Comparison of ENCODE assay signal across 8 cellular contexts in genomic region chr15:64095431-64095794, GRCh38. TPM values are rescaled to one million over a fixed set of nuclear protein-coding genes. Genes with fewer than 3 reads are reported as not detected.
DNase-seq lines count a peak whose midpoint lies in the region; ATAC-seq, FAIRE-seq and TF ChIP-seq lines count a peak whose summit lies in the region.

No MANE protein-coding gene starts in this region.

- H3K4me2 ChIP-seq in PC-3 (ENCODE audit: low read length) = peak overlapping the region; percentile 96
- H3K4me2 ChIP-seq in endothelial cell of umbilical vein (ENCODE audit: insufficient read depth, low read length) = peak overlapping the region; percentile 55

- dilution Hi-C loops in endothelial cell of umbilical vein (cut with MboI; ENCODE audit: extremely low pct_ligation_motif_present, low sequenced_read_pairs) = no loop called here

- H3K27me3 Mint-ChIP-seq in CD4-positive, alpha-beta memory T cell = no peaks in the 10 kb centered on the region
- H3K27me3 Mint-ChIP-seq in osteocyte (ENCODE audit: unreplicated experiment) = no peaks in the 10 kb centered on the region

- CTCF ChIA-PET in CD4-positive, alpha-beta memory T cell (lab: Charles Lee; ENCODE audit: partially characterized antibody) = interaction anchor here (1.3 kb wide), 1 partner anchor 486 kb away, joined by 3 read pairs; no protein-coding TSS in a partner anchor
- CTCF ChIA-PET in PC-3 (lab: Charles Lee) = no interaction called here
- CTCF ChIA-PET in endothelial cell of umbilical vein (lab: Charles Lee) = interaction anchor here (1.1 to 1.8 kb wide), 2 partner anchors 12 to 486 kb away, joined by 4 to 5 read pairs; no protein-coding TSS in a partner anchor

- no peaks in the 10 kb centered on the region for H3K9me3 Mint-ChIP-seq in CD4-positive, alpha-beta memory T cell
- H3K9me3 Mint-ChIP-seq in osteocyte (ENCODE audit: unreplicated experiment) = no peaks in the 10 kb centered on the region

- no peak for FAIRE-seq in endothelial cell of umbilical vein (lab: Jason Lieb, UNC)

- no peaks in the 10 kb centered on the region for H3K27me3 ChIP-seq in CD4-positive, alpha-beta memory T cell (ENCODE audit: insufficient read depth, low read length)
- H3K27me3 ChIP-seq in PC-3 (ENCODE audit: low read length) (no peaks in the 10 kb centered on the region), endothelial cell of umbilical vein (ENCODE audit: control insufficient read depth in 2 of 2, insufficient read depth in 2 of 2, low read length in 2 of 2) (no peaks in the 10 kb centered on the region)

- H3F3A ChIP-seq in PC-3 (ENCODE audit: low read length, unreplicated experiment) = no peaks in the 10 kb centered on the region

- peaks cover 53 to 88% (median 75%) of the 10 kb centered on the region in 4 donors for H3K4me1 Mint-ChIP-seq in CD4-positive, alpha-beta memory T cell
- peaks cover 51% of the 10 kb centered on the region for H3K4me1 Mint-ChIP-seq in osteocyte (ENCODE audit: unreplicated experiment)

- H3K4me1 ChIP-seq in CD4-positive, alpha-beta memory T cell (ENCODE audit: insufficient read depth, low read length) = peaks cover 80% of the 10 kb centered on the region
- H3K4me1 ChIP-seq in PC-3 (ENCODE audit: insufficient read depth, low read length) = peaks cover 28% of the 10 kb centered on the region
- peaks cover 35% of the 10 kb centered on the region for H3K4me1 ChIP-seq in endothelial cell of umbilical vein (ENCODE audit: control insufficient read depth, extremely low read depth, insufficient read depth, low read length)

- no peak for TF ChIP-seq POLR2A in endothelial cell of umbilical vein (IDR thresholded peaks at IDR 0.05; ENCODE audit: low read depth, low read length)

- H4K20me1 ChIP-seq in PC-3 (ENCODE audit: low read length) = 0 out of 2 replicates have a peak, but pooled peaks cover 6% of the 10 kb centered on the region
- H4K20me1 ChIP-seq in endothelial cell of umbilical vein (replicated peaks; ENCODE audit: control insufficient read depth, extremely low read depth, insufficient read depth, low read length) = no peaks in the 10 kb centered on the region

- TF ChIP-seq CTCF in PC-3 (conservative IDR thresholded peaks at IDR 0.05; ENCODE audit: low read depth, low read length) = no peak
- TF ChIP-seq CTCF in endothelial cell of umbilical vein (IDR thresholded peaks at IDR 0.05; ENCODE audit: extremely low read depth in 1 of 2, insufficient read depth in 1 of 2, low read depth in 1 of 2, low read length in 2 of 2) = no peak
- TF ChIP-seq CTCF in osteocyte (IDR thresholded peaks at IDR 0.05) = no peak

- H3K36me3 ChIP-seq in CD4-positive, alpha-beta memory T cell (ENCODE audit: insufficient read depth, low read length) = no peaks in the 10 kb centered on the region
- 0 out of 2 replicates have a peak, but pooled peaks cover 3% of the 10 kb centered on the region for H3K36me3 ChIP-seq in PC-3 (ENCODE audit: low read depth, low read length)
- no peaks in the 10 kb centered on the region for H3K36me3 ChIP-seq in endothelial cell of umbilical vein (ENCODE audit: control insufficient read depth in 2 of 2, extremely low read depth in 1 of 2, insufficient read depth in 2 of 2, low read length in 2 of 2)

- H3K9ac ChIP-seq in PC-3 (ENCODE audit: low read length) (peak overlapping the region; percentile 94), endothelial cell of umbilical vein (replicated peaks; ENCODE audit: extremely low read depth, insufficient read depth, low read length) (peak overlapping the region; percentile 5)

- peak overlapping the region; percentile 55 to 60 for H3K4me3 ChIP-seq in CD4-positive, alpha-beta memory T cell (ENCODE audit: low read length in 2 of 2)
- H3K4me3 ChIP-seq in PC-3 (ENCODE audit: low read length) (peak overlapping the region; percentile 100), endothelial cell of umbilical vein (replicated peaks in 1 of 3; ENCODE audit: insufficient read depth in 1 of 3, low read depth in 1 of 3, low read length in 3 of 3) (peak overlapping the region in 2 of 3 experiments; percentile 14 to 32)

- no peak for DNase-seq in CD4-positive, alpha-beta memory T cell
- no peak for DNase-seq in PC-3
- no peak for DNase-seq in endothelial cell of umbilical vein (ENCODE audit: low read depth, low spot score)
- no peak for DNase-seq in osteocyte (ENCODE audit: extremely low spot score, unreplicated experiment)
- no peak for DNase-seq in DMS 273 treated with DMSO at 0.1 percent for 48 hours (lab: John Stamatoyannopoulos, UW)
- DNase-seq in SIG-M5 (lab: John Stamatoyannopoulos, UW) = no peak

- H3K27ac ChIP-seq in CD4-positive, alpha-beta memory T cell (ENCODE audit: low read depth, low read length) = peak overlapping the region; percentile 85
- H3K27ac ChIP-seq in PC-3 (ENCODE audit: low read length) = no peak overlapping the region
- no peak overlapping the region for H3K27ac ChIP-seq in endothelial cell of umbilical vein (ENCODE audit: insufficient read depth, low read depth, low read length)

- POLR2A ChIA-PET in CD4-positive, alpha-beta memory T cell (lab: Charles Lee; ENCODE audit: partially characterized antibody) = interaction anchor here (1.1 to 6.2 kb wide), 10 partner anchors 37 to 903 kb away, joined by 3 to 48 read pairs (median 4); partner anchors contain the start of genes PPIB, SNX22, TRIP4 and USP3
- POLR2A ChIA-PET in PC-3 (lab: Charles Lee; ENCODE audit: unreplicated experiment) = no interaction called here
- POLR2A ChIA-PET in endothelial cell of umbilical vein (lab: Charles Lee) = interaction anchor here (0.5 kb wide), 1 partner anchor 1042 kb away, joined by 3 read pairs; no protein-coding TSS in a partner anchor

- H3K9me3 ChIP-seq in CD4-positive, alpha-beta memory T cell (ENCODE audit: control insufficient read depth in 1 of 2, low read length in 2 of 2) = no peaks in the 10 kb centered on the region
- H3K9me3 ChIP-seq in PC-3 (ENCODE audit: low read length) (no peaks in the 10 kb centered on the region), endothelial cell of umbilical vein (replicated peaks; ENCODE audit: control insufficient read depth, insufficient read depth, low read length) (no peaks in the 10 kb centered on the region)

- H2AFZ ChIP-seq in PC-3 (ENCODE audit: low read length) (peak overlapping the region; percentile 92), endothelial cell of umbilical vein (ENCODE audit: low read depth, low read length) (peak overlapping the region; percentile 77)

- ATAC-seq in PC-3 (no peak), GM21737 (IDR thresholded peaks at IDR 0.05; ENCODE audit: unreplicated experiment) (no peak), HG03469 (IDR thresholded peaks at IDR 0.05; ENCODE audit: unreplicated experiment) (no peak)

- H3K9me2 ChIP-seq in PC-3 (replicated peaks; ENCODE audit: low read length) = no peaks in the 10 kb centered on the region

- H3K79me2 ChIP-seq in PC-3 (ENCODE audit: low read length) (peaks cover 88% of the 10 kb centered on the region), endothelial cell of umbilical vein (ENCODE audit: control insufficient read depth, insufficient read depth, low read length) (peaks cover 62% of the 10 kb centered on the region)

- no TSS peak for BruUV-seq in PC-3 (replicated peaks; lab: Mats Ljungman, UMichigan)
- no TSS peak for BruUV-seq in endothelial cell of umbilical vein (replicated peaks; lab: Mats Ljungman, UMichigan)

- H3K27ac Mint-ChIP-seq in CD4-positive, alpha-beta memory T cell = peak overlapping the region; percentile 90 to 99 (median 98)
- H3K27ac Mint-ChIP-seq in osteocyte (ENCODE audit: unreplicated experiment) = peak overlapping the region; percentile 98

- intact Hi-C loops in CD4-positive, alpha-beta memory T cell (cut with micrococcal nuclease) = loop anchor here (1.0 to 10.0 kb wide), 7 partner anchors 57 to 621 kb away; partner anchors contain the start of genes CSNK1G1, PCLAF and TRIP4
- intact Hi-C loops in PC-3 (cut with micrococcal nuclease) = loop anchor here (5.0 kb wide), 1 partner anchor 57 kb away; the partner anchor contains the start of gene SNX22
- intact Hi-C loops in endothelial cell of umbilical vein (cut with micrococcal nuclease) = loop anchor here (5.0 kb wide), 1 partner anchor 262 kb away; the partner anchor contains the start of gene CSNK1G1

- peak overlapping the region; percentile 92 to 99 (median 98) for H3K4me3 Mint-ChIP-seq in CD4-positive, alpha-beta memory T cell
- peak overlapping the region; percentile 96 for H3K4me3 Mint-ChIP-seq in osteocyte (ENCODE audit: unreplicated experiment)

- H3K36me3 Mint-ChIP-seq in CD4-positive, alpha-beta memory T cell = peaks cover 4 to 30% of the 10 kb centered on the region in 2 donors
- peaks cover 6% of the 10 kb centered on the region for H3K36me3 Mint-ChIP-seq in osteocyte (ENCODE audit: unreplicated experiment)

- no peaks in the 10 kb centered on the region for H3K9me1 ChIP-seq in endothelial cell of umbilical vein (replicated peaks; ENCODE audit: control insufficient read depth, extremely low read depth, insufficient read depth, low read length)

RNA-seq across cellular contexts. Expression of gene SNX1, which starts 0.4 kb away (rescaled TPM):
- total RNA-seq in CD4-positive, alpha-beta memory T cell = 100 to 1,000 TPM; 147 to 155 TPM
- 10 to 100 TPM; 58.3 to 73.6 TPM for polyA plus RNA-seq in CD4-positive, alpha-beta memory T cell
- total RNA-seq in PC-3 (2014; rRNA removed) (24.3 and 62.3 TPM in 2 replicates), endothelial cell of umbilical vein (110 and 113 TPM in 2 replicates), osteocyte (101 and 106 TPM in 2 replicates)
- polyA plus RNA-seq in endothelial cell of umbilical vein = 52.1 and 56.0 TPM in 2 replicates
- 72.0 and 73.0 TPM in 2 replicates for polyA plus RNA-seq in endothelial cell of umbilical vein (2011; cell fraction: cytosol; rRNA removed)
- 137 and 144 TPM in 2 replicates for polyA plus RNA-seq in endothelial cell of umbilical vein (2011; cell fraction: nucleus; rRNA removed)
- 55.8 and 64.3 TPM in 2 replicates for polyA plus RNA-seq in endothelial cell of umbilical vein (2012)
- 55.3 and 63.4 TPM in 2 replicates for polyA minus RNA-seq in endothelial cell of umbilical vein
- 36.8 TPM for polyA minus RNA-seq in endothelial cell of umbilical vein (2011; cell fraction: cytosol; rRNA and poly(A)+ RNA removed)
- polyA minus RNA-seq in endothelial cell of umbilical vein (2011; cell fraction: nucleus; rRNA and poly(A)+ RNA removed) = 38.7 and 53.7 TPM in 2 replicates

RNA-seq across cellular contexts. Expression of gene CIAO2A, which starts 1.8 kb away (rescaled TPM):
- 10 to 100 TPM; 35.0 to 36.4 TPM for total RNA-seq in CD4-positive, alpha-beta memory T cell
- 100 to 1,000 TPM in 1 of 2 donors, 10 to 100 TPM in 1; 70.0 to 134 TPM for polyA plus RNA-seq in CD4-positive, alpha-beta memory T cell
- 83.7 and 92.4 TPM in 2 replicates for total RNA-seq in PC-3 (2014; rRNA removed)
- 55.3 and 59.2 TPM in 2 replicates for total RNA-seq in endothelial cell of umbilical vein
- 31.5 and 37.1 TPM in 2 replicates for polyA plus RNA-seq in endothelial cell of umbilical vein
- polyA plus RNA-seq in endothelial cell of umbilical vein (2011; cell fraction: cytosol; rRNA removed) = 53.0 and 58.4 TPM in 2 replicates
- 17.8 and 23.0 TPM in 2 replicates for polyA plus RNA-seq in endothelial cell of umbilical vein (2011; cell fraction: nucleus; rRNA removed)
- 37.9 and 70.7 TPM in 2 replicates for polyA plus RNA-seq in endothelial cell of umbilical vein (2012)
- 11.1 and 19.4 TPM in 2 replicates for polyA minus RNA-seq in endothelial cell of umbilical vein
- polyA minus RNA-seq in endothelial cell of umbilical vein (2011; cell fraction: cytosol; rRNA and poly(A)+ RNA removed) = 36.5 TPM
- polyA minus RNA-seq in endothelial cell of umbilical vein (2011; cell fraction: nucleus; rRNA and poly(A)+ RNA removed) = 6.9 and 7.5 TPM in 2 replicates
- 32.6 and 33.8 TPM in 2 replicates for total RNA-seq in osteocyte

RNA-seq across cellular contexts. Expression of gene DAPK2, which starts 49.1 kb away (rescaled TPM):
- total RNA-seq in CD4-positive, alpha-beta memory T cell = 1 to 10 TPM; 2.3 to 2.9 TPM
- polyA plus RNA-seq in CD4-positive, alpha-beta memory T cell = under 1 TPM in 1 of 2 donors, not detected in 1; 0.93 TPM
- 1.4 and 5.2 TPM in 2 replicates for total RNA-seq in PC-3 (2014; rRNA removed)
- total RNA-seq in endothelial cell of umbilical vein = 6.7 and 7.5 TPM in 2 replicates
- 2.8 and 2.9 TPM in 2 replicates for polyA plus RNA-seq in endothelial cell of umbilical vein
- polyA plus RNA-seq in endothelial cell of umbilical vein (2011; cell fraction: cytosol; rRNA removed) = 1.4 and 2.5 TPM in 2 replicates
- 7.1 and 10.2 TPM in 2 replicates for polyA plus RNA-seq in endothelial cell of umbilical vein (2011; cell fraction: nucleus; rRNA removed)
- 0.91 and 1.9 TPM in 2 replicates for polyA plus RNA-seq in endothelial cell of umbilical vein (2012)
- polyA minus RNA-seq in endothelial cell of umbilical vein = 4.6 and 7.3 TPM in 2 replicates
- polyA minus RNA-seq in endothelial cell of umbilical vein (2011; cell fraction: cytosol; rRNA and poly(A)+ RNA removed) = 5.5 TPM
- 3.8 and 5.2 TPM in 2 replicates for polyA minus RNA-seq in endothelial cell of umbilical vein (2011; cell fraction: nucleus; rRNA and poly(A)+ RNA removed)
- 17.6 and 17.7 TPM in 2 replicates for total RNA-seq in osteocyte

RNA-seq across cellular contexts. Expression of gene SNX22, which starts 56.1 kb away (rescaled TPM):
- total RNA-seq in CD4-positive, alpha-beta memory T cell = under 1 TPM; 0.33 to 0.70 TPM
- polyA plus RNA-seq in CD4-positive, alpha-beta memory T cell = under 1 TPM; 0.32 to 0.95 TPM
- total RNA-seq in PC-3 (2014; rRNA removed) = 0.77 TPM in 1 of 2 replicates, not detected in the other
- total RNA-seq in endothelial cell of umbilical vein = 0.14 and 0.73 TPM in 2 replicates
- 0.14 and 0.18 TPM in 2 replicates for polyA plus RNA-seq in endothelial cell of umbilical vein
- 0.10 and 0.13 TPM in 2 replicates for polyA plus RNA-seq in endothelial cell of umbilical vein (2011; cell fraction: cytosol; rRNA removed)
- 0.38 and 0.40 TPM in 2 replicates for polyA plus RNA-seq in endothelial cell of umbilical vein (2011; cell fraction: nucleus; rRNA removed)
- 1.2 and 1.5 TPM in 2 replicates for polyA plus RNA-seq in endothelial cell of umbilical vein (2012)
- polyA minus RNA-seq in endothelial cell of umbilical vein = 0.19 and 0.34 TPM in 2 replicates
- polyA minus RNA-seq in endothelial cell of umbilical vein (2011; cell fraction: cytosol; rRNA and poly(A)+ RNA removed) = not detected
- polyA minus RNA-seq in endothelial cell of umbilical vein (2011; cell fraction: nucleus; rRNA and poly(A)+ RNA removed) = 0.19 and 0.67 TPM in 2 replicates
- total RNA-seq in osteocyte = 0.24 and 0.31 TPM in 2 replicates

Comparison
In these comparisons a context has a peak if more than half of its experiments do, and no peak if none do; other contexts are left out.
1. H3K4me3 ChIP-seq: peak in every context shown above with its lines; median percentile 100 in PC-3; 58 in CD4-positive, alpha-beta memory T cell; 23 in endothelial cell of umbilical vein.